Comparison of ENCODE assay signal across 10 cellular contexts in the genomic region with DNA sequence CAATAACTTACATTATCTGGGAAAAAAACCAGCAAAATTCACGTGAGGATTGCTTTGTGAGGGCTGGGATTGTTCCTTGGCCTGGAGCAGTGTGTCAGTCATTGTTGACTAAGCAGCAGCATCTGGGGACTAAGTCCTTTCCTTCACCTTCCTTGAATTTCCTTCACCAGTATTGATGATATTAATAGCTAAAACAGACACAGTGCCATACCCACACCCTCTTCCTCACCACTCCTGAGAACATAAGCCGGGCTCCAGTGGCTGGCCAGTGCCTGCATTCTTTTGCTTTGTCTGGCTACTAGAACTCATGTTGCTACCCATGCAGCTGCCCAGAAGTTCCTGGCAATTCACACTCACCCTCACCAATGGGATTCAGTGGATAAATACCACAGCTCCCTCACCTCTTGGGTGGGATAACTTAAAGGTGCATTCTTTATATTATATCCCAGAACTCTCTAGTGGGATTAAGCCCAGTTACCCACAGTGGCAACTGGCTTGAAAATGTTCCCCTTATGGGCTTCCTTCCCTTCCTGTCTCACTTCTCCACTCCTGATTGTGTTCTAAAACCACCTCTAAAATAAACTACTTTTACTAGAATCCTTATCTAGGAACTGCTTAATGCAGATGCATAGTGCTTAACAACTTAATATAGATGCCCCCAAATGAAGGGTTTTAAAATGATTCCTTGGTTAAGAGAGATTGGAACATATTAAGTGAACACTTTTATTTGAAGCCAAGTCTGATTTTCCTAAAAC. TPM values are rescaled to one million over a fixed set of nuclear protein-coding genes. Genes with fewer than 3 reads are reported as not detected.
A peak's percentile ranks its signal among the peaks of the same experiment; 100 is the strongest.
DNase-seq lines count a peak whose midpoint lies in the region; ATAC-seq and TF ChIP-seq lines count a peak whose summit lies in the region.
"Had no signal": no experiment of that assay in that cellular context is flagged by ENCODE, and none has a peak within 500 bp of the region (broad histone marks: within the 10 kb centered on the region; RNA-seq: fewer than 3 reads in every experiment).

No MANE protein-coding gene starts in this region.

- peaks cover 15% of the 10 kb centered on the region for H3K36me3 Mint-ChIP-seq in nephron progenitor cell (ENCODE audit: low read depth)
- H3K36me3 Mint-ChIP-seq in activated CD4-positive, alpha-beta T cell treated with anti-CD3 and anti-CD28 coated beads, Interleukin-2, amount 10 ng/mL, durations not matched to agents 7 days and 5 days (ENCODE audit: low read depth), result peaks cover 2% of the 10 kb centered on the region
- H3K36me3 Mint-ChIP-seq: stimulated activated memory B cell treated with anti-CD40 and anti-IgM and Interleukin-4, amounts not matched to agents 10 μg/mL and 1 μg/mL and 100 μg/mL, for 72 hours had no signal

- POLR2A ChIA-PET in activated CD4-positive, alpha-beta T cell treated with anti-CD3 and anti-CD28 coated beads, Interleukin-2, amount 10 ng/mL, durations not matched to agents 7 days and 5 days (lab: Charles Lee), result no interaction called here

- 61 to 69% methylated on average over 2 of the region's 2 CpGs for WGBS in sigmoid colon, 2 donors

- H3K27me3 Mint-ChIP-seq in nephron progenitor cell (ENCODE audit: low read depth, poor library complexity), result no peaks in the 10 kb centered on the region
- no peaks in the 10 kb centered on the region for H3K27me3 Mint-ChIP-seq in activated CD4-positive, alpha-beta T cell treated with anti-CD3 and anti-CD28 coated beads, Interleukin-2, amount 10 ng/mL, durations not matched to agents 7 days and 5 days
- H3K27me3 Mint-ChIP-seq: brain had no signal

- peaks cover 6% of the 10 kb centered on the region for H3K4me1 Mint-ChIP-seq in nephron progenitor cell
- H3K4me1 Mint-ChIP-seq in activated CD4-positive, alpha-beta T cell treated with anti-CD3 and anti-CD28 coated beads, Interleukin-2, amount 10 ng/mL, durations not matched to agents 7 days and 5 days, result peaks cover 24% of the 10 kb centered on the region
- H3K4me1 Mint-ChIP-seq: stimulated activated memory B cell treated with anti-CD40 and anti-IgM and Interleukin-4, amounts not matched to agents 10 μg/mL and 1 μg/mL and 100 μg/mL, for 72 hours had no signal

- H3K9me3 Mint-ChIP-seq in nephron progenitor cell, result peaks cover 26% of the 10 kb centered on the region
- H3K9me3 Mint-ChIP-seq in activated CD4-positive, alpha-beta T cell treated with anti-CD3 and anti-CD28 coated beads, Interleukin-2, amount 10 ng/mL, durations not matched to agents 7 days and 5 days, result peaks cover 11% of the 10 kb centered on the region

- ATAC-seq in GM18858 (IDR thresholded peaks at IDR 0.05; ENCODE audit: unreplicated experiment) (peak; percentile 7), HG03097 (IDR thresholded peaks at IDR 0.05; ENCODE audit: low FRiP score, unreplicated experiment) (peak; percentile 6), mucosa of descending colon (no peak)
- ATAC-seq: stimulated activated memory B cell treated with anti-CD40 and anti-IgM and Interleukin-4, amounts not matched to agents 10 μg/mL and 1 μg/mL and 100 μg/mL, for 72 hours had no signal

- no peak for TF ChIP-seq CTCF in dorsolateral prefrontal cortex (IDR thresholded peaks at IDR 0.05 in 54 of 56, conservative IDR thresholded peaks at IDR 0.05 in 2 of 56; ENCODE audit: low read depth in 1 of 56, partially characterized antibody in 56 of 56)
- no peak for TF ChIP-seq CTCF in sigmoid colon (IDR thresholded peaks at IDR 0.05)
- TF ChIP-seq CTCF in nephron progenitor cell (IDR thresholded peaks at IDR 0.05), result no peak
- no peak for TF ChIP-seq CTCF in mucosa of descending colon (IDR thresholded peaks at IDR 0.05)

- H3K4me1 ChIP-seq in sigmoid colon (peaks cover 0 to 57% (median 46%) of the 10 kb centered on the region in 4 donors), mucosa of descending colon (ENCODE audit: low read depth) (no peaks in the 10 kb centered on the region)

- CTCF ChIA-PET in activated CD4-positive, alpha-beta T cell treated with anti-CD3 and anti-CD28 coated beads, Interleukin-2, amount 10 ng/mL, durations not matched to agents 7 days and 5 days (lab: Charles Lee), result no interaction called here

- H3K9me3 ChIP-seq in sigmoid colon (no peaks in the 10 kb centered on the region), mucosa of descending colon (peaks cover 3% of the 10 kb centered on the region)

- DNase-seq in dorsolateral prefrontal cortex (no peak), sigmoid colon (no peak), nephron progenitor cell (no peak), mucosa of descending colon (no peak)
- DNase-seq in activated CD4-positive, alpha-beta T cell treated with anti-CD3 and anti-CD28 coated beads for 4 hours, result no peak
- DNase-seq in activated CD4-positive, alpha-beta T cell treated with anti-CD3 and anti-CD28 coated beads, Interleukin-2, amount 10 ng/mL, durations not matched to agents 7 days and 5 days, result no peak

- no peak for TF ChIP-seq EP300 in sigmoid colon (IDR thresholded peaks at IDR 0.05)

- H3K27me3 ChIP-seq in dorsolateral prefrontal cortex (no peaks in the 10 kb centered on the region), sigmoid colon (no peaks in the 10 kb centered on the region)

- no peak for TF ChIP-seq POLR2A in sigmoid colon (IDR thresholded peaks at IDR 0.05)

- H3K27ac Mint-ChIP-seq in nephron progenitor cell, result no peak overlapping the region
- no peak overlapping the region for H3K27ac Mint-ChIP-seq in activated CD4-positive, alpha-beta T cell treated with anti-CD3 and anti-CD28 coated beads, Interleukin-2, amount 10 ng/mL, durations not matched to agents 7 days and 5 days
- H3K27ac Mint-ChIP-seq: stimulated activated memory B cell treated with anti-CD40 and anti-IgM and Interleukin-4, amounts not matched to agents 10 μg/mL and 1 μg/mL and 100 μg/mL, for 72 hours had no signal

- H3K36me3 ChIP-seq in sigmoid colon (no peaks in the 10 kb centered on the region), mucosa of descending colon (ENCODE audit: low read depth) (no peaks in the 10 kb centered on the region)

- H3K27ac ChIP-seq in dorsolateral prefrontal cortex, result peak overlapping the region in 30 of 59 donors; percentile 2 to 75 (median 36)
- peak overlapping the region; percentile 8 to 52 (median 46) for H3K27ac ChIP-seq in sigmoid colon

- H3K4me3 Mint-ChIP-seq in nephron progenitor cell, result no peak overlapping the region
- H3K4me3 Mint-ChIP-seq in activated CD4-positive, alpha-beta T cell treated with anti-CD3 and anti-CD28 coated beads, Interleukin-2, amount 10 ng/mL, durations not matched to agents 7 days and 5 days, result no peak overlapping the region
- H3K4me3 Mint-ChIP-seq: brain; stimulated activated memory B cell treated with anti-CD40 and anti-IgM and Interleukin-4, amounts not matched to agents 10 μg/mL and 1 μg/mL and 100 μg/mL, for 72 hours had no signal

- intact Hi-C loops in dorsolateral prefrontal cortex (cut with DNase I), result no loop called here
- intact Hi-C loops in sigmoid colon (cut with DNase I), result no loop called here
- intact Hi-C loops in mucosa of descending colon (cut with DNase I, micrococcal nuclease), result no loop called here

- H3K4me3 ChIP-seq in dorsolateral prefrontal cortex (no peak overlapping the region), sigmoid colon (no peak overlapping the region), mucosa of descending colon (no peak overlapping the region)

RNA-seq across cellular contexts. Expression of a gene that starts 24.0 kb away (rescaled TPM):
- 100 to 1,000 TPM in 117 of 120 experiments, 10 to 100 TPM in 3; 68.3 to 259 (median 170) TPM for total RNA-seq in dorsolateral prefrontal cortex
- 100 to 1,000 TPM in 2 of 4 donors, 10 to 100 TPM in 2; 86.7 to 117 (median 102) TPM for total RNA-seq in sigmoid colon
- 1 to 10 TPM in 2 of 3 donors, under 1 TPM in 1; 0.92 to 3.6 (median 3.4) TPM for polyA plus RNA-seq in sigmoid colon
- total RNA-seq in mucosa of descending colon, result 10 to 100 TPM in 1 of 3 donors, 1 to 10 TPM in 2; 7.2 to 50.7 (median 8.8) TPM
- 1 to 10 TPM; 1.0 to 1.2 TPM for total RNA-seq in activated CD4-positive, alpha-beta T cell treated with anti-CD3 and anti-CD28 coated beads, Interleukin-2, amount 10 ng/mL, durations not matched to agents 7 days and 5 days
